Comparison of ENCODE assay signal across 11 cellular contexts in the genomic region with DNA sequence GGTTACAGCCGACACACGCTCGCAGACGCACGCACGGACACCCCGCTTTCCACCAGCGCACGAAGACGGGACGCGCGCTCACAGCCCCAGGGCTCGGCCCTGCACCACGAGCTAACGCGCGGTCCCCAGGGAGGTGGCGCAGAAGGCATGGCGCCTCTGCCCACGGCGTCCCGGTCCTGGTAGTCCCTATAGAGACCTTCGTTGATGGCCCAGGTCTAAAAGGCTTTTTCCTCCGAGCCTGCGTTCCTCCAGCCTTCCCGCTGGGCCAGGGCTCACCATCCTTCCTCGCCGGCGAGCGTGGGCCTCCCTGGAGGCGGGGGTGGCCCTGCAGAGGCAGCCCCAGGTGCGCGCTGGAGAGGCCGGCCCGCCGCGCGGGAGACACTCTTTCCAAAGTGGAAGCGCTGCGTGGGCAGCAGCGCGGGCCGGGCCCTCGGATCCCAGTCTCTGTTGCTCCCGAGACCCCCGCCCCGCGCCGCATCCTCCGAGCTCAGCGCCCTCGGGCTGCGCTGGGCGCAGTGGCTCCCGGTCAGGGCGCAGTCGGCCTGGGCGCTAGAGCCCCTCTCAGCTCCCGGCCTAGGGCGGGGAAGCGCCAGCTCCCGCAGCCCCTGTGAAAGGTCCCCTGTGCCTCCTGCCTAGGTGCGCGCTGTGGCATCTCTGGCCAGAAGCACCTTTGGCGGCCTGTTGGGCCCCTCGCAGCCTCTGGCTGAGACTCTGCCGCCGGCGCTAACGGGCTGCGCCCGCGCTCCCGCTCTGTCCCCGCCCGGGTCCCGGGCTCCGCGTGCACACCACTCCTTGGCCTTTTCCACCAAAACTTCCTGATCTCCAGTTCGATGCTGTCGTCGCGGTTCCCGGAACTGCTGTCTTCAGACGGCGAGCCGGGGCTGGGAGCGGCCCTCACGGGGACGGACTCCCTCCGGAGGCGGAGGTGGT. TPM values are rescaled to one million over a fixed set of nuclear protein-coding genes. Genes with fewer than 3 reads are reported as not detected.
DNase-seq lines count a peak whose midpoint lies in the region; ATAC-seq, FAIRE-seq and TF ChIP-seq lines count a peak whose summit lies in the region.
"Had no signal": no experiment of that assay in that cellular context is flagged by ENCODE, and none has a peak within 500 bp of the region (broad histone marks: within the 10 kb centered on the region; RNA-seq: fewer than 3 reads in every experiment).

No MANE protein-coding gene starts in this region.

- H3K27ac ChIP-seq in CD8-positive, alpha-beta T cell (ENCODE audit: low read depth, low read length), result no peak overlapping the region
- H3K27ac ChIP-seq in esophagus muscularis mucosa (replicated peaks in 1 of 4) (no peak overlapping the region), trophoblast cell (ENCODE audit: low read depth, low read length) (no peak overlapping the region)
- H3K27ac ChIP-seq: body of pancreas had no signal

- no peaks in the 10 kb centered on the region for H3K36me3 Mint-ChIP-seq in CD8-positive, alpha-beta T cell
- no peaks in the 10 kb centered on the region for H3K36me3 Mint-ChIP-seq in T-cell

- no peak overlapping the region for H2BK12ac ChIP-seq in trophoblast cell (ENCODE audit: low read length)

- CTCF ChIA-PET in CD8-positive, alpha-beta T cell (lab: Charles Lee), result interaction anchor here (0.8 to 1.0 kb wide), 2 partner anchors 13 to 80 kb away, joined by 3 to 6 read pairs; no protein-coding TSS in a partner anchor
- CTCF ChIA-PET in T-cell (lab: Charles Lee), result interaction anchor here in 1 of 2 donors (0.6 kb wide), 1 partner anchor 27 kb away, joined by 3 read pairs; no protein-coding TSS in a partner anchor

- TF ChIP-seq POLR2A in esophagus muscularis mucosa (IDR thresholded peaks at IDR 0.05; ENCODE audit: low read depth) (no peak), lower leg skin (IDR thresholded peaks at IDR 0.05) (no peak)

- H3K4me2 ChIP-seq in trophoblast cell (ENCODE audit: low read length), result peak overlapping the region; percentile 82

- H3K4ac ChIP-seq in trophoblast cell (ENCODE audit: low read depth, low read length), result no peak overlapping the region

- 15% methylated on average over 61 of the region's 93 CpGs for WGBS in esophagus muscularis mucosa
- no CpG with 5 or more reads among the region's 93 CpGs for WGBS in trophoblast cell (ENCODE audit: extremely low coverage, insufficient coverage, insufficient read length)
- 5 to 6% methylated on average over 58 of the region's 93 CpGs for WGBS in lower leg skin, 2 donors

- H2BK120ac ChIP-seq in trophoblast cell (ENCODE audit: insufficient read depth, low read length, poor library complexity), result no peak overlapping the region

- H3K79me1 ChIP-seq in trophoblast cell (ENCODE audit: low read length), result no peaks in the 10 kb centered on the region

- H4K91ac ChIP-seq in trophoblast cell (ENCODE audit: low read depth, low read length), result no peak overlapping the region

- H3K79me2 ChIP-seq in trophoblast cell (ENCODE audit: control insufficient read depth, insufficient read depth, low read length, poor library complexity), result no peaks in the 10 kb centered on the region

- no peaks in the 10 kb centered on the region for H3K9me3 ChIP-seq in CD8-positive, alpha-beta T cell (ENCODE audit: low read length)
- H3K9me3 ChIP-seq in esophagus muscularis mucosa (no peaks in the 10 kb centered on the region), trophoblast cell (ENCODE audit: insufficient read depth, low read depth, low read length) (peaks cover 3% of the 10 kb centered on the region)
- H3K9me3 ChIP-seq: body of pancreas had no signal

- no peaks in the 10 kb centered on the region for H3K9me3 Mint-ChIP-seq in CD8-positive, alpha-beta T cell
- H3K9me3 Mint-ChIP-seq in T-cell, result no peaks in the 10 kb centered on the region

- intact Hi-C loops in CD8-positive, alpha-beta T cell (cut with DNase I, micrococcal nuclease), result no loop called here
- intact Hi-C loops in esophagus muscularis mucosa (cut with DNase I), result no loop called here
- intact Hi-C loops in lower leg skin (cut with DNase I; ENCODE audit: low total_unique reads), result no loop called here

- no peak overlapping the region for H3K18ac ChIP-seq in trophoblast cell (ENCODE audit: low read length)

- H2AFZ ChIP-seq in trophoblast cell (ENCODE audit: insufficient read depth, low read length, poor library complexity), result peak overlapping the region; percentile 15

- no peak for TF ChIP-seq CTCF in CD8-positive, alpha-beta T cell (IDR thresholded peaks at IDR 0.05)
- TF ChIP-seq CTCF in esophagus muscularis mucosa (IDR thresholded peaks at IDR 0.05) (no peak), lower leg skin (IDR thresholded peaks at IDR 0.05) (no peak)

- H4K12ac ChIP-seq in trophoblast cell (ENCODE audit: low read depth, low read length), result no peak overlapping the region

- no peak overlapping the region for H2BK5ac ChIP-seq in trophoblast cell (ENCODE audit: low read depth, low read length, poor library complexity)

- H3K27me3 ChIP-seq in CD8-positive, alpha-beta T cell (ENCODE audit: insufficient read depth, low read length), result peaks cover 5% of the 10 kb centered on the region
- H3K27me3 ChIP-seq in esophagus muscularis mucosa, result peaks cover 0 to 33% (median 16%) of the 10 kb centered on the region in 4 donors
- H3K27me3 ChIP-seq in trophoblast cell (ENCODE audit: insufficient read depth, low read length), result peaks cover 15% of the 10 kb centered on the region

- no peak for FAIRE-seq in GM19239 (lab: Jason Lieb, UNC)

- no peak for TF ChIP-seq EP300 in esophagus muscularis mucosa (IDR thresholded peaks at IDR 0.05)

- no peak overlapping the region for H3K27ac Mint-ChIP-seq in CD8-positive, alpha-beta T cell
- H3K27ac Mint-ChIP-seq in T-cell, result no peak overlapping the region

- POLR2A ChIA-PET in CD8-positive, alpha-beta T cell (lab: Charles Lee), result interaction anchor here (0.7 kb wide), 1 partner anchor 222 kb away, joined by 3 read pairs; no protein-coding TSS in a partner anchor
- POLR2A ChIA-PET in T-cell (lab: Charles Lee), result no interaction called here

- H3K4me3 Mint-ChIP-seq in CD8-positive, alpha-beta T cell, result peak overlapping the region; percentile 22
- H3K4me3 Mint-ChIP-seq in T-cell, result peak overlapping the region; percentile 34 to 74 (median 44)

- H3K23ac ChIP-seq in trophoblast cell (ENCODE audit: low read length), result no peak overlapping the region

- H4K8ac ChIP-seq in trophoblast cell (ENCODE audit: low read depth, low read length), result no peak overlapping the region

- no peak for ATAC-seq in CD8-positive, alpha-beta T cell
- no peak for ATAC-seq in T-cell (replicated peaks in 1 of 4)
- ATAC-seq: body of pancreas, SK-N-SH treated with all-trans-retinoic acid at 6 μM for 48 hours had no signal

- H3K36me3 ChIP-seq in CD8-positive, alpha-beta T cell (ENCODE audit: insufficient read depth, low read length), result no peaks in the 10 kb centered on the region
- H3K36me3 ChIP-seq in esophagus muscularis mucosa (no peaks in the 10 kb centered on the region), trophoblast cell (ENCODE audit: control insufficient read depth in 1 of 2, insufficient read depth in 2 of 2, low read length in 2 of 2) (no peaks in the 10 kb centered on the region)

- no peak overlapping the region for H3K9ac ChIP-seq in trophoblast cell (ENCODE audit: low read length)

- H3K4me3 ChIP-seq in CD8-positive, alpha-beta T cell (ENCODE audit: low read depth, low read length), result no peak overlapping the region
- peak overlapping the region; percentile 28 to 44 (median 38) for H3K4me3 ChIP-seq in esophagus muscularis mucosa
- H3K4me3 ChIP-seq in trophoblast cell (ENCODE audit: low read depth, low read length), result peak overlapping the region; percentile 58
- no peak overlapping the region for H3K4me3 ChIP-seq in lower leg skin (ENCODE audit: low read depth, poor library complexity, severe bottlenecking)
- H3K4me3 ChIP-seq: body of pancreas had no signal

- H3K4me1 ChIP-seq in CD8-positive, alpha-beta T cell (ENCODE audit: insufficient read depth, low read length), result no peaks in the 10 kb centered on the region
- H3K4me1 ChIP-seq in esophagus muscularis mucosa (peaks cover 7 to 13% (median 11%) of the 10 kb centered on the region in 4 donors), trophoblast cell (ENCODE audit: control insufficient read depth in 1 of 2, insufficient read depth in 2 of 2, low read length in 2 of 2) (peaks cover 3 to 5% of the 10 kb centered on the region in 2 experiments)

- DNase-seq in CD8-positive, alpha-beta T cell, result no peak
- DNase-seq in T-cell (no peak), esophagus muscularis mucosa (ENCODE audit: extremely low spot score) (peak; percentile 82), trophoblast cell (no peak), GM19239 (ENCODE audit: insufficient read length, low spot score) (no peak), activated gamma-delta T cell treated with Interleukin-2 at 50 U/mL for 16 hours (no peak), lower leg skin (ENCODE audit: low spot score in 2 of 2) (no peak), superior temporal gyrus (ENCODE audit: extremely low spot score) (no peak)
- DNase-seq: body of pancreas; stimulated activated naive CD4-positive, alpha-beta T cell treated with Interleukin-2 at 50 U/mL for 16 hours had no signal

- peaks cover 25% of the 10 kb centered on the region for H3K27me3 Mint-ChIP-seq in CD8-positive, alpha-beta T cell (ENCODE audit: low read depth)
- H3K27me3 Mint-ChIP-seq in T-cell, result peaks cover 34 to 41% of the 10 kb centered on the region in 2 donors

- H3K14ac ChIP-seq in trophoblast cell (ENCODE audit: low read length), result no peak overlapping the region

- H2AK5ac ChIP-seq in trophoblast cell (ENCODE audit: low read length), result no peak overlapping the region

- peaks cover 10% of the 10 kb centered on the region for H3K4me1 Mint-ChIP-seq in CD8-positive, alpha-beta T cell (ENCODE audit: low read depth)
- H3K4me1 Mint-ChIP-seq in T-cell, result peaks cover 6 to 9% (median 8%) of the 10 kb centered on the region in 3 donors

RNA-seq across cellular contexts. Expression of a gene that starts 31.9 kb away (rescaled TPM):
- 1 to 10 TPM; 4.2 to 6.1 TPM for total RNA-seq in CD8-positive, alpha-beta T cell
- 10 to 100 TPM in 1 of 5 donors, 1 to 10 TPM in 4; 4.2 to 11.6 (median 4.8) TPM for total RNA-seq in T-cell
- 1 to 10 TPM; 5.3 to 9.5 (median 6.8) TPM for total RNA-seq in esophagus muscularis mucosa
- polyA plus RNA-seq in trophoblast cell (2013), result 5.3 and 5.8 TPM in 2 replicates
- total RNA-seq in lower leg skin, result 10 to 100 TPM in 1 of 4 donors, 1 to 10 TPM in 3; 6.7 to 10.2 (median 8.1) TPM

Comparison
In these comparisons a context has a peak if more than half of its experiments do, and no peak if none do; other contexts are left out.
1. H3K4me3 ChIP-seq: peak in esophagus muscularis mucosa (4 of 4) and trophoblast cell (single experiment); none in CD8-positive, alpha-beta T cell (single experiment) and lower leg skin (single experiment).